31 cellular contexts compared by ENCODE assay signal in genomic region chr5:92086059-92086811, GRCh38.
"Had no signal": no experiment of that assay in that cellular context is flagged by ENCODE, and none has a peak within 500 bp of the region (broad histone marks: within the 10 kb centered on the region; RNA-seq: fewer than 3 reads in every experiment).

No MANE protein-coding gene starts in this region.

- H3K4me3 Mint-ChIP-seq: activated B cell treated with CpG ODN at 0.5 μM for 24 hours; activated CD8-positive, alpha-beta T cell treated with anti-CD3 and anti-CD28 coated beads for 36 hours; activated naive CD8-positive, alpha-beta T cell; activated T-cell treated with anti-CD3 and anti-CD28 coated beads, Interleukin-2, amount 50 U/mL, for 4 hours; activated T-helper 17 cell treated with anti-CD3 and anti-CD28 coated beads, Interleukin-2, amount 50 U/mL, for 72 hours; central memory CD8-positive, alpha-beta T cell; dendritic cell treated with granulocyte-macrophage colony-stimulating factor and Interleukin-4, amounts not matched to agents 40 ng/mL and 50 ng/mL, for 4 days; endodermal cell; T-helper 2 cell treated with Interferon-gamma antibody and Interleukin-4, amounts not matched to agents 5 μg/mL and 100 μg/mL, for 36 hours had no signal

- H3K4me1 ChIP-seq: gastrocnemius medialis, heart left ventricle had no signal

- DNase-seq: activated B cell treated with CpG ODN at 0.5 μM for 24 hours; activated CD4-positive, alpha-beta T cell treated with anti-CD3 and anti-CD28 coated beads for 48 hours; activated CD4-positive, alpha-beta T cell treated with anti-CD3 and anti-CD28 coated beads, Interleukin-2, amount 50 U/mL, for 1 hour; activated CD4-positive, alpha-beta T cell treated with anti-CD3 and anti-CD28 coated beads, Interleukin-2, amount 50 U/mL, for 48 hours; activated CD8-positive, alpha-beta memory T cell treated with anti-CD3 and anti-CD28 coated beads for 24 hours; activated CD8-positive, alpha-beta T cell treated with anti-CD3 and anti-CD28 coated beads for 36 hours; activated effector memory CD4-positive, alpha-beta T cell treated with Interleukin-2 at 50 U/mL for 16 hours; activated gamma-delta T cell treated with Interleukin-2 at 50 U/mL for 16 hours; activated naive CD4-positive, alpha-beta T cell treated with anti-CD3 and anti-CD28 coated beads, Interleukin-2, amount 50 U/mL, for 16 hours; activated naive CD4-positive, alpha-beta T cell treated with Interleukin-2 at 50 U/mL for 16 hours; activated T-cell treated with anti-CD3 and anti-CD28 coated beads, Interleukin-2, amount 50 U/mL, for 4 hours; amniotic stem cell; anterior cingulate cortex; brain microvascular endothelial cell; dorsolateral prefrontal cortex; effector memory CD4-positive, alpha-beta T cell; endodermal cell; foreskin fibroblast; gastrocnemius medialis; glutamatergic neuron; heart left ventricle; T1000; WERI-Rb-1 had no signal

- H3K36me3 Mint-ChIP-seq: activated naive CD8-positive, alpha-beta T cell had no signal

- ATAC-seq: activated CD4-positive, CD25-positive, alpha-beta regulatory T cell treated with anti-CD3 and anti-CD28 coated beads, Interleukin-2, amount 50 U/mL, for 24 hours; activated CD8-positive, alpha-beta T cell treated with anti-CD3 and anti-CD28 coated beads for 36 hours; activated T-cell treated with anti-CD3 and anti-CD28 coated beads, Interleukin-2, amount 50 U/mL, for 4 hours; activated T-helper 17 cell treated with anti-CD3 and anti-CD28 coated beads, Interleukin-2, amount 50 U/mL, for 72 hours; esophagus mucosa; gastrocnemius medialis; heart left ventricle had no signal

- H3K27ac Mint-ChIP-seq: activated B cell treated with CpG ODN at 0.5 μM for 24 hours; activated CD8-positive, alpha-beta T cell treated with anti-CD3 and anti-CD28 coated beads for 36 hours; activated naive CD8-positive, alpha-beta T cell; activated T-helper 17 cell treated with anti-CD3 and anti-CD28 coated beads, Interleukin-2, amount 50 U/mL, for 72 hours; dendritic cell treated with granulocyte-macrophage colony-stimulating factor and Interleukin-4, amounts not matched to agents 40 ng/mL and 50 ng/mL, for 4 days; endodermal cell; T-helper 2 cell treated with Interferon-gamma antibody and Interleukin-4, amounts not matched to agents 5 μg/mL and 100 μg/mL, for 36 hours had no signal

- H3K27me3 ChIP-seq: brain microvascular endothelial cell, dorsolateral prefrontal cortex, gastrocnemius medialis, heart left ventricle had no signal

- H3K36me3 ChIP-seq: brain microvascular endothelial cell, gastrocnemius medialis, heart left ventricle, WERI-Rb-1 had no signal

- H3K9me3 Mint-ChIP-seq: activated B cell treated with CpG ODN at 0.5 μM for 24 hours; activated CD8-positive, alpha-beta T cell treated with anti-CD3 and anti-CD28 coated beads for 36 hours; activated T-helper 17 cell treated with anti-CD3 and anti-CD28 coated beads, Interleukin-2, amount 50 U/mL, for 72 hours; endodermal cell had no signal

- H3K27ac ChIP-seq: brain microvascular endothelial cell, coronary artery, dorsolateral prefrontal cortex, gastrocnemius medialis, heart left ventricle, WERI-Rb-1 had no signal

- H3K4me3 ChIP-seq: coronary artery, dorsolateral prefrontal cortex, gastrocnemius medialis, heart left ventricle had no signal

- H3K9me3 ChIP-seq: gastrocnemius medialis, heart left ventricle had no signal

- H3K27me3 Mint-ChIP-seq: activated B cell treated with CpG ODN at 0.5 μM for 24 hours; activated CD8-positive, alpha-beta T cell treated with anti-CD3 and anti-CD28 coated beads for 36 hours; activated naive CD8-positive, alpha-beta T cell; activated T-helper 17 cell treated with anti-CD3 and anti-CD28 coated beads, Interleukin-2, amount 50 U/mL, for 72 hours; central memory CD8-positive, alpha-beta T cell; dendritic cell treated with granulocyte-macrophage colony-stimulating factor and Interleukin-4, amounts not matched to agents 40 ng/mL and 50 ng/mL, for 4 days had no signal

- H3K4me1 Mint-ChIP-seq: activated B cell treated with CpG ODN at 0.5 μM for 24 hours; activated T-helper 17 cell treated with anti-CD3 and anti-CD28 coated beads, Interleukin-2, amount 50 U/mL, for 72 hours; central memory CD8-positive, alpha-beta T cell; endodermal cell had no signal
